Comparison of ENCODE assay signal across 1 cellular context in genomic region chr10:25080880-25081581, GRCh38.
A peak's percentile ranks its signal among the peaks of the same experiment; 100 is the strongest.
TF ChIP-seq lines count a peak whose summit lies in the region.

No MANE protein-coding gene starts in this region.

TF ChIP-seq in K562, 482 proteins besides CTCF, POLR2A, EP300 and RAD21 (continued from another document):
- TF ChIP-seq CHAMP1 (IDR thresholded peaks at IDR 0.05), result peak; percentile 50; the same call in 1 of the 2 replicates
- 0 out of 2 replicates have a peak, but pooled peaks have one; percentile 29 for TF ChIP-seq PKNOX1 (IDR thresholded peaks at IDR 0.05)
- no peak for TF ChIP-seq NFRKB (IDR thresholded peaks at IDR 0.05; ENCODE audit: low read depth)
- TF ChIP-seq ZNF384 (IDR thresholded peaks at IDR 0.05; ENCODE audit: low read depth, low read length), result peak; percentile 35; the same call in 1 of the 2 replicates
- peak; percentile 34; the same call in 1 of the 2 replicates for TF ChIP-seq TEAD4 (IDR thresholded peaks at IDR 0.05; ENCODE audit: low read length)
- no peak for TF ChIP-seq TEAD4 (CRISPR knock-in tag; IDR thresholded peaks at IDR 0.05; ENCODE audit: borderline replicate concordance)
- peak in 1 of 2 experiments; percentile 26; a peak in 1 of 4 replicates for TF ChIP-seq RCOR1 (IDR thresholded peaks at IDR 0.05; ENCODE audit: borderline replicate concordance in 1 of 2, low read depth in 2 of 2, low read length in 2 of 2)
- no peak for TF ChIP-seq EZH2 (IDR thresholded peaks at IDR 0.05; ENCODE audit: borderline replicate concordance, low read depth, low read length)
- no peak for TF ChIP-seq MCM2 (IDR thresholded peaks at IDR 0.05; ENCODE audit: low read depth)
- no peak for TF ChIP-seq ATF1 (CRISPR knock-in tag; IDR thresholded peaks at IDR 0.05)
- TF ChIP-seq ATF1 (tag; IDR thresholded peaks at IDR 0.05), result peak; percentile 27; the same call in 1 of the 2 replicates
- no peak for TF ChIP-seq ARID3B (CRISPR knock-in tag; IDR thresholded peaks at IDR 0.05; ENCODE audit: borderline replicate concordance)
- TF ChIP-seq ARNT (IDR thresholded peaks at IDR 0.05), result peak in 1 of 2 experiments; percentile 62; a peak in 1 of 4 replicates
- TF ChIP-seq DEAF1 (CRISPR knock-in tag; IDR thresholded peaks at IDR 0.05), result peak; percentile 95
- 0 out of 2 replicates have a peak, but pooled peaks have one; percentile 12 for TF ChIP-seq ESRRA (IDR thresholded peaks at IDR 0.05; ENCODE audit: borderline replicate concordance, low read depth)
- TF ChIP-seq YBX1 (IDR thresholded peaks at IDR 0.05), result no peak
- TF ChIP-seq XRCC5 (IDR thresholded peaks at IDR 0.05; ENCODE audit: low read depth, low read length), result peak; percentile 82; the same call in 1 of the 2 replicates
- peak; percentile 60 for TF ChIP-seq ZNF24 (IDR thresholded peaks at IDR 0.05)
- TF ChIP-seq THRA (IDR thresholded peaks at IDR 0.05), result peak; percentile 87
- TF ChIP-seq ZC3H8 (IDR thresholded peaks at IDR 0.05), result no peak
- TF ChIP-seq CC2D1A (IDR thresholded peaks at IDR 0.05), result peak; percentile 73
- peak in 1 of 3 experiments; percentile 11 for TF ChIP-seq YY1 (IDR thresholded peaks at IDR 0.05; ENCODE audit: borderline replicate concordance in 1 of 3, control insufficient read depth in 1 of 3, extremely low read depth in 1 of 3, insufficient read depth in 3 of 3, insufficient read length in 1 of 3, insufficient replicate concordance in 2 of 3, low read depth in 1 of 3, low read length in 2 of 3)
- peak; percentile 52; the same call in 1 of the 2 replicates for TF ChIP-seq STAG1 (CRISPR knock-in tag; IDR thresholded peaks at IDR 0.05; ENCODE audit: borderline replicate concordance)
- TF ChIP-seq ARID2 (IDR thresholded peaks at IDR 0.05), result peak; percentile 93
- peak; percentile 56; the same call in 1 of the 2 replicates for TF ChIP-seq CTBP1 (IDR thresholded peaks at IDR 0.05; ENCODE audit: borderline replicate concordance)
- TF ChIP-seq THRB (CRISPR knock-in tag; conservative IDR thresholded peaks at IDR 0.05), result 0 out of 2 replicates have a peak, but pooled peaks have one; percentile 26
- TF ChIP-seq E2F6 (IDR thresholded peaks at IDR 0.05; ENCODE audit: borderline replicate concordance in 1 of 2, extremely low read depth in 1 of 2, insufficient read depth in 1 of 2, insufficient read length in 1 of 2, low read depth in 1 of 2, low read length in 1 of 2, poor library complexity in 1 of 2, severe bottlenecking in 1 of 2), result no peak
- 0 out of 2 replicates have a peak, but pooled peaks have one; percentile 11 for TF ChIP-seq NCOR1 (IDR thresholded peaks at IDR 0.05)
- TF ChIP-seq LEF1 (IDR thresholded peaks at IDR 0.05), result peak; percentile 65
- TF ChIP-seq HNRNPH1 (optimal IDR thresholded peaks at IDR 0.05; ENCODE audit: low read depth, low read length), result no peak
- 0 out of 2 replicates have a peak, but pooled peaks have one; percentile 11 for TF ChIP-seq EHMT2 (IDR thresholded peaks at IDR 0.05)
- TF ChIP-seq SIX5 (IDR thresholded peaks at IDR 0.05; ENCODE audit: borderline replicate concordance in 1 of 2, insufficient read depth in 1 of 2, low read depth in 1 of 2, low read length in 2 of 2), result no peak
